In the genomic region with DNA sequence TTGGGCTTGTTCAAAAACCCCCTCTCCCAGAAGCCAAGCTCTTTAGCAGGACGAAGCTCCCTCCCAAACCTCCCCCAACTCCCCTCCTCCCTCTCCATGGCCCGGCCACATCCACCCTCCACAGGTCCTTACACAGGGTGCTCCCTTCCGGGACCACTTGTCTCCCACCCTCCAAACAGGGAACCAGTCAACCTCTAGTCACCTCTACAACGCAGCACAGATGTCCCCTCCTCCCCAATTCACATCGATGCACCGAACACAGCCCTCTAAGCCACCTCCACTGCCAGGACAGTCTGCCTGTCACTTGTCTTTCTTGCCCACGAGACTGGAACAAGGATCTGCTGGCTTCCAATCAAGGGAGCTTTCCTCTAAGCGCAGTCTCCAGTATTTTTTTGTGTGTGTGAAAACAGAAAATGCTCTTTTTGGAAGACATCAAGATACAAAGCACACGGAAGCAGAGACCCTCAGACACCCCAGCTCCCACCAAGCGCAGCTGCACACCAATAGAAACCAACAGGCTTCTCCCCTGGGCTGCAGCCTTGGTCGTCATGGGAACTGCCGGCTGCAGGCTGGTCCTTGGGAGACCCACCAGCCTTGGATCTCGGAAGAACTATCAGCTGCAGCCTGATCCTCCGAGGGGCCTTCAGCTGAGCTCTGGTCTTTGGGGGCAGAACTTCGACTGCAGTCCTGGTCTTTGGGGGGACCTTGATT, we compare ENCODE assay signal across 9 cellular contexts. TPM values are rescaled to one million over a fixed set of nuclear protein-coding genes. Genes with fewer than 3 reads are reported as not detected.
DNase-seq lines count a peak whose midpoint lies in the region; ATAC-seq and TF ChIP-seq lines count a peak whose summit lies in the region.
"Had no signal": no experiment of that assay in that cellular context is flagged by ENCODE, and none has a peak within 500 bp of the region (broad histone marks: within the 10 kb centered on the region; RNA-seq: fewer than 3 reads in every experiment).

No MANE protein-coding gene starts in this region.

- peak; percentile 15 for TF ChIP-seq POLR2A in GM19099 (IDR thresholded peaks at IDR 0.05; ENCODE audit: extremely low read depth, insufficient read length, low read depth)
- TF ChIP-seq POLR2A in transverse colon (IDR thresholded peaks at IDR 0.05), result no peak

- H3K36me3 ChIP-seq in BLaER1 treated with 17β-estradiol and CSF1 and Interleukin-3, amounts not matched to agents 10 nM and 100 nM, result no peaks in the 10 kb centered on the region
- no peaks in the 10 kb centered on the region for H3K36me3 ChIP-seq in transverse colon

- POLR2A ChIA-PET in activated CD8-positive, alpha-beta T cell treated with anti-CD3 and anti-CD28 coated beads for 36 hours (lab: Charles Lee), result interaction anchor here (0.8 to 1.5 kb wide), 2 partner anchors 17 to 43 kb away, joined by 3 to 4 read pairs; no protein-coding TSS in a partner anchor

- in situ Hi-C loops in transverse colon (cut with MboI; ENCODE audit: low pct_ligation_motif_present in 1 of 4, low pct_unique_long_range_greater_than_20kb in 1 of 4, low sequenced_read_pairs in 3 of 4), result no loop called here

- no peak overlapping the region for H3K4me3 Mint-ChIP-seq in activated CD8-positive, alpha-beta T cell treated with anti-CD3 and anti-CD28 coated beads for 36 hours
- H3K4me3 Mint-ChIP-seq in endothelial cell (ENCODE audit: unreplicated experiment), result no peak overlapping the region

- TF ChIP-seq EP300 in transverse colon (IDR thresholded peaks at IDR 0.05; ENCODE audit: low read depth), result no peak

- H3K27ac Mint-ChIP-seq in activated CD8-positive, alpha-beta T cell treated with anti-CD3 and anti-CD28 coated beads for 36 hours, result peak overlapping the region; percentile 17
- no peak overlapping the region for H3K27ac Mint-ChIP-seq in endothelial cell (ENCODE audit: unreplicated experiment)

- H3K36me3 Mint-ChIP-seq in activated CD8-positive, alpha-beta T cell treated with anti-CD3 and anti-CD28 coated beads for 36 hours (ENCODE audit: low read depth), result peaks cover 1% of the 10 kb centered on the region
- peaks cover 7% of the 10 kb centered on the region for H3K36me3 Mint-ChIP-seq in endothelial cell (ENCODE audit: low read depth, unreplicated experiment)

- intact Hi-C loops in activated CD8-positive, alpha-beta T cell treated with anti-CD3 and anti-CD28 coated beads for 36 hours (cut with micrococcal nuclease), result no loop called here
- intact Hi-C loops in transverse colon (cut with DNase I; ENCODE audit: low total_unique reads), result no loop called here

- peak overlapping the region in 10 of 11 experiments; percentile 3 to 79 (median 66); a peak in 17 of 22 replicates for H3K9ac ChIP-seq in BLaER1 treated with 17β-estradiol and CSF1 and Interleukin-3, amounts not matched to agents 10 nM and 100 nM

- H4K20me1 ChIP-seq in BLaER1 treated with 17β-estradiol and CSF1 and Interleukin-3, amounts not matched to agents 10 nM and 100 nM, result peaks cover 0 to 55% (median 0%) of the 10 kb centered on the region in 11 experiments; a peak in 4 of 22 replicates

- DNase-seq in activated CD8-positive, alpha-beta T cell treated with anti-CD3 and anti-CD28 coated beads for 36 hours, result no peak
- DNase-seq in transverse colon (no peak), endothelial cell (ENCODE audit: low spot score) (no peak), GM03348 (ENCODE audit: low spot score) (no peak)
- DNase-seq in stimulated activated CD4-positive, alpha-beta T cell treated with anti-CD3 and anti-CD28 coated beads, Interleukin-1b, Interleukin-23, amount 100 ng/mL, for 48 hours, result no peak
- DNase-seq: NCI-H1105 treated with DMSO at 0.1 percent for 48 hours had no signal

- ATAC-seq in HG02973 (IDR thresholded peaks at IDR 0.05; ENCODE audit: unreplicated experiment), result peak; percentile 13
- no peak for ATAC-seq in activated CD8-positive, alpha-beta T cell treated with anti-CD3 and anti-CD28 coated beads for 36 hours

- peak overlapping the region in 10 of 11 experiments; percentile 40 to 83 (median 74); a peak in 19 of 22 replicates for H3K27ac ChIP-seq in BLaER1 treated with 17β-estradiol and CSF1 and Interleukin-3, amounts not matched to agents 10 nM and 100 nM
- H3K27ac ChIP-seq in transverse colon, result no peak overlapping the region

- no peaks in the 10 kb centered on the region for H3K9me3 ChIP-seq in BLaER1 treated with 17β-estradiol and CSF1 and Interleukin-3, amounts not matched to agents 10 nM and 100 nM (replicated peaks in 1 of 11)
- no peaks in the 10 kb centered on the region for H3K9me3 ChIP-seq in transverse colon

- TF ChIP-seq CTCF in activated CD8-positive, alpha-beta T cell treated with anti-CD3 and anti-CD28 coated beads for 36 hours (IDR thresholded peaks at IDR 0.05), result no peak
- TF ChIP-seq CTCF in transverse colon (IDR thresholded peaks at IDR 0.05) (no peak), endothelial cell (IDR thresholded peaks at IDR 0.05; ENCODE audit: unreplicated experiment) (no peak)

- no peaks in the 10 kb centered on the region for H3K9me3 Mint-ChIP-seq in activated CD8-positive, alpha-beta T cell treated with anti-CD3 and anti-CD28 coated beads for 36 hours
- H3K9me3 Mint-ChIP-seq in endothelial cell (ENCODE audit: unreplicated experiment), result no peaks in the 10 kb centered on the region

- H3K27me3 Mint-ChIP-seq in activated CD8-positive, alpha-beta T cell treated with anti-CD3 and anti-CD28 coated beads for 36 hours, result no peaks in the 10 kb centered on the region
- peaks cover 11% of the 10 kb centered on the region for H3K27me3 Mint-ChIP-seq in endothelial cell (ENCODE audit: unreplicated experiment)

- peak overlapping the region in 5 of 10 experiments; percentile 8 to 46 (median 18); a peak in 10 of 20 replicates for H3K4me3 ChIP-seq in BLaER1 treated with 17β-estradiol and CSF1 and Interleukin-3, amounts not matched to agents 10 nM and 100 nM
- H3K4me3 ChIP-seq in transverse colon, result no peak overlapping the region

- H3K4me2 ChIP-seq in BLaER1 treated with 17β-estradiol and CSF1 and Interleukin-3, amounts not matched to agents 10 nM and 100 nM, result peak overlapping the region; percentile 69 to 98 (median 91)

- peaks cover 11% of the 10 kb centered on the region for H3K4me1 Mint-ChIP-seq in activated CD8-positive, alpha-beta T cell treated with anti-CD3 and anti-CD28 coated beads for 36 hours (ENCODE audit: low read depth)
- H3K4me1 Mint-ChIP-seq in endothelial cell (ENCODE audit: unreplicated experiment), result peaks cover 29% of the 10 kb centered on the region

- H3K27me3 ChIP-seq in BLaER1 treated with 17β-estradiol and CSF1 and Interleukin-3, amounts not matched to agents 10 nM and 100 nM, result peaks cover 0 to 3% (median 0%) of the 10 kb centered on the region in 11 experiments; a peak in 1 of 22 replicates
- H3K27me3 ChIP-seq in transverse colon, result no peaks in the 10 kb centered on the region

- CTCF ChIA-PET in activated CD8-positive, alpha-beta T cell treated with anti-CD3 and anti-CD28 coated beads for 36 hours (lab: Charles Lee), result no interaction called here

- WGBS in transverse colon (ENCODE audit: low coverage in 1 of 2), 2 donors, result 74 to 84% methylated on average over 3 to 15 of the region's 15 CpGs

- peaks cover 57 to 100% (median 100%) of the 10 kb centered on the region in 10 experiments for H3K4me1 ChIP-seq in BLaER1 treated with 17β-estradiol and CSF1 and Interleukin-3, amounts not matched to agents 10 nM and 100 nM
- H3K4me1 ChIP-seq in transverse colon, result no peaks in the 10 kb centered on the region

RNA-seq across cellular contexts. Expression of gene IQSEC1, which starts 26.5 kb away (rescaled TPM):
- total RNA-seq in activated CD8-positive, alpha-beta T cell treated with anti-CD3 and anti-CD28 coated beads for 36 hours, result 10 to 100 TPM; 31.7 to 39.2 TPM
- total RNA-seq in transverse colon, result 10 to 100 TPM; 24.0 to 43.0 (median 31.8) TPM
- 75.3 TPM for total RNA-seq in endothelial cell (ENCODE audit: unreplicated experiment)

Comparison
In these comparisons a context has a peak if more than half of its experiments do, and no peak if none do; other contexts are left out.
1. H3K27ac ChIP-seq: peak in BLaER1 treated with 17β-estradiol and CSF1 and Interleukin-3, amounts not matched to agents 10 nM and 100 nM (10 of 11); none in transverse colon (0 of 4).